1 cellular context compared by ENCODE assay signal in the genomic region with DNA sequence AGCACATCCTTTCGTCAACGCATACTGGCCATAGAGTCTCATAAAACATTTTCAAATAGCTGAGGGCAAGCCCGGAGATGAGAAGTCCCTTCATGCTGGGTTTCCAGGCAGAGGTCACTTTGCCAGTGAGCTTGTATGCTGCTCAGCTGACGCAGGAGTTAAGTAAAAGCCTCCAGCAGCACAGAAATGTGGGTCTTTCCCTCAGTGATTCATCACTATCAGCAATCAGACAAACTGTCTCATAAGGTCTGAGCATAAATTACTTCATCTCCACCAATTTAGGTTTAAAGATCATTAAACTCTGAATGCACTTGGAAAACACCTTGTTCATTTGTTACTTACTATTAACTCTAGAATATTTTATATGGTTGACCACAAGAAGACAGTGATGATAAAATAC.
TF ChIP-seq lines count a peak whose summit lies in the region.

No MANE protein-coding gene starts in this region.

TF ChIP-seq in K562, 482 proteins besides CTCF, POLR2A, EP300 and RAD21:
- TF ChIP-seq, protein P1, sequence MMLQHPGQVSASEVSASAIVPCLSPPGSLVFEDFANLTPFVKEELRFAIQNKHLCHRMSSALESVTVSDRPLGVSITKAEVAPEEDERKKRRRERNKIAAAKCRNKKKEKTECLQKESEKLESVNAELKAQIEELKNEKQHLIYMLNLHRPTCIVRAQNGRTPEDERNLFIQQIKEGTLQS (IDR thresholded peaks at IDR 0.05), result peak; percentile 12; the same call in 1 of the 2 replicates
- TF ChIP-seq, protein P1 (CRISPR knock-in tag; conservative IDR thresholded peaks at IDR 0.05), result no peak
- TF ChIP-seq PBX2 (CRISPR knock-in tag; IDR thresholded peaks at IDR 0.05; ENCODE audit: low read depth) (no peak), PBX2 (tag; conservative IDR thresholded peaks at IDR 0.05; ENCODE audit: low read depth) (peak; percentile 56), SOX6 (IDR thresholded peaks at IDR 0.05) (0 out of 2 replicates have a peak, but pooled peaks have one; percentile 9), ZNF511 (CRISPR knock-in tag; IDR thresholded peaks at IDR 0.05) (no peak), MEIS2 (IDR thresholded peaks at IDR 0.05; ENCODE audit: partially characterized antibody) (peak; percentile 75), ARID1B (IDR thresholded peaks at IDR 0.05) (peak; percentile 19; the same call in 1 of the 2 replicates), GATA2 (CRISPR knock-in tag; IDR thresholded peaks at IDR 0.05) (0 out of 2 replicates have a peak, but pooled peaks have one; percentile 24), EWSR1 (IDR thresholded peaks at IDR 0.05; ENCODE audit: borderline replicate concordance, low read depth, partially characterized antibody) (no peak), GABPB1 (CRISPR knock-in tag; IDR thresholded peaks at IDR 0.05) (no peak), NRF1 (conservative IDR thresholded peaks at IDR 0.05 in 1 of 2, IDR thresholded peaks at IDR 0.05 in 1 of 2) (peak; percentile 31 to 36; a peak in 2 of 4 replicates), ETS2 (tag; IDR thresholded peaks at IDR 0.05; ENCODE audit: borderline replicate concordance, poor library complexity, severe bottlenecking) (no peak), ZNF778 (CRISPR knock-in tag; IDR thresholded peaks at IDR 0.05) (no peak), FOSL1 (tag; conservative IDR thresholded peaks at IDR 0.05) (peak; percentile 84), NR2C2 (CRISPR knock-in tag; IDR thresholded peaks at IDR 0.05) (no peak), NR2C2 (tag; IDR thresholded peaks at IDR 0.05) (0 out of 2 replicates have a peak, but pooled peaks have one; percentile 8), TAF7 (tag; IDR thresholded peaks at IDR 0.05) (no peak), TCF3 (CRISPR knock-in tag; IDR thresholded peaks at IDR 0.05) (no peak), ZBTB34 (CRISPR knock-in tag; IDR thresholded peaks at IDR 0.05) (no peak), MEF2A (IDR thresholded peaks at IDR 0.05; ENCODE audit: control insufficient read depth, low read depth, low read length) (no peak), CBX3 (IDR thresholded peaks at IDR 0.05; ENCODE audit: borderline replicate concordance in 1 of 2, low read length in 2 of 2) (no peak), ZBTB11 (CRISPR knock-in tag; IDR thresholded peaks at IDR 0.05) (no peak), CCAR2 (IDR thresholded peaks at IDR 0.05; ENCODE audit: low read depth, low read length) (no peak)
- TF ChIP-seq, protein P2, sequence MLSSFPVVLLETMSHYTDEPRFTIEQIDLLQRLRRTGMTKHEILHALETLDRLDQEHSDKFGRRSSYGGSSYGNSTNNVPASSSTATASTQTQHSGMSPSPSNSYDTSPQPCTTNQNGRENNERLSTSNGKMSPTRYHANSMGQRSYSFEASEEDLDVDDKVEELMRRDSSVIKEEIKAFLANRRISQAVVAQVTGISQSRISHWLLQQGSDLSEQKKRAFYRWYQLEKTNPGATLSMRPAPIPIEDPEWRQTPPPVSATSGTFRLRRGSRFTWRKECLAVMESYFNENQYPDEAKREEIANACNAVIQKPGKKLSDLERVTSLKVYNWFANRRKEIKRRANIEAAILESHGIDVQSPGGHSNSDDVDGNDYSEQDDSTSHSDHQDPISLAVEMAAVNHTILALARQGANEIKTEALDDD (IDR thresholded peaks at IDR 0.05), result no peak
